In the genomic region with DNA sequence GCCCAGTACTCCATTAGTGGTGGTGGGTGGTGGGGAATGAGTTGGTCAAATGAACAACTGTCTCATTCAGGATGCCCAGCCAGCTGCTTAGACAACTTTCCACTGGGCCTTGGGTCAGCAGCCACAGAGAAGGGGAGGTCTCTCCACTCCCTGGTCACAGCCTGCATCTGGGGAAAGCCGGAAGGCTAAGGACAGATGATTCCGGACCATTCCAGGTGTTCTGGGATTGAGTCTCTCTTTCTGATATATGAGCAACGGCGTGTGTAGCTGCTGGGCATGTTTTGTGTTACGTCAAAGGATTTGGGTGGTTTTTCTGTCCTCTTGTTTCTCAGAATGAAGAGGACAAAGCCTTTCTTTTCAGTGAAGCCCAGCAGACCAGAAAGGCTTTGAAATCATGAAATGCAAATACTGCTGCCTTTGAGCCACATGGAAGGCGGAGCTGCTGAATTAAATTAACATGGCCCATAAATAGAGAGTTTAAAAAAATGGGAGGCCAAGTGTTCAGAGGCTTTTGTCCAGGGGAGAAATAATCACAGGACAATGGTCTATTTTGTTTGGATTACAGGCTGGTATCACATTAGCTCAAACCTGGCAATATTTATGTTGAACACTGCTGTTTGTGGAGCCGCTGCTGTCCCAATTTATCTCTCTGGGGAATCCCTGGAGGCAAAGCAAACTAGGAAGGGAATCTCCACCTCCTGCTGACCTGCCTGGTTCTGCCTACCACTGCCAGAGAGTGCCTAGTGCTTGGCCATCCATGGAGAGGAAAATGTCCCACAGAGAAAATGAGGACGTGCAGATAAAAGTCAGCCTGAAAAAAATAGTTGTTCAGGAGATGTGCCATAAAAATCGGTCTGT, we compare ENCODE assay signal across 9 cellular contexts.
DNase-seq lines count a peak whose midpoint lies in the region; ATAC-seq lines count a peak whose summit lies in the region.
"Had no signal": no experiment of that assay in that cellular context is flagged by ENCODE, and none has a peak within 500 bp of the region (broad histone marks: within the 10 kb centered on the region; RNA-seq: fewer than 3 reads in every experiment).

No MANE protein-coding gene starts in this region.

- ATAC-seq in GM18868 (IDR thresholded peaks at IDR 0.05; ENCODE audit: unreplicated experiment): peak; percentile 78
- ATAC-seq in HG02610 (IDR thresholded peaks at IDR 0.05; ENCODE audit: unreplicated experiment): peak; percentile 88
- ATAC-seq in left colon: no peak

- peak; percentile 95 for DNase-seq in NCI-H345 (lab: John Stamatoyannopoulos, UW)
- DNase-seq in myocyte (ENCODE audit: low read depth): peak; percentile 47
- no peak for DNase-seq in activated CD4-positive, CD25-positive, alpha-beta regulatory T cell (lab: John Stamatoyannopoulos, UW)
- no peak for DNase-seq in left colon
- no peak for DNase-seq in LoVo (ENCODE audit: low spot score)
- DNase-seq in NOMO-1 treated with dmso at 0.1 percent for 144 hours (lab: John Stamatoyannopoulos, UW; ENCODE audit: unreplicated experiment): no peak
- DNase-seq: NCI-H510A had no signal

- intact Hi-C loops in left colon (cut with DNase I, micrococcal nuclease): no loop called here

Comparison
In these comparisons a context has a peak if more than half of its experiments do, and no peak if none do; other contexts are left out.
1. DNase-seq: peak in NCI-H345 (single experiment) and myocyte (single experiment); none in activated CD4-positive, CD25-positive, alpha-beta regulatory T cell (0 of 4), left colon (0 of 2), LoVo (single experiment) and NOMO-1 treated with dmso at 0.1 percent for 144 hours (single experiment).